2 cellular contexts compared by ENCODE assay signal in genomic region chr7:26899519-26899918, GRCh38.
TF ChIP-seq lines count a peak whose summit lies in the region.

No MANE protein-coding gene starts in this region.

TF ChIP-seq in GM23338, 12 proteins besides CTCF, POLR2A, EP300 and RAD21:
- TF ChIP-seq ZNF462 (CRISPR knock-in tag; IDR thresholded peaks at IDR 0.05) = no peak

TF ChIP-seq in K562, 482 proteins besides CTCF, POLR2A, EP300 and RAD21:
- TF ChIP-seq NFIC (IDR thresholded peaks at IDR 0.05) = peak; percentile 87
- no peak for TF ChIP-seq ZNF274 (IDR thresholded peaks at IDR 0.05; ENCODE audit: borderline replicate concordance, low read depth, low read length)
- TF ChIP-seq NFIX (CRISPR knock-in tag; IDR thresholded peaks at IDR 0.05; ENCODE audit: low read depth) = peak; percentile 80
- no peak for TF ChIP-seq E2F4 (CRISPR knock-in tag; IDR thresholded peaks at IDR 0.05; ENCODE audit: low read depth)
- no peak for TF ChIP-seq ZMIZ1 (IDR thresholded peaks at IDR 0.05; ENCODE audit: low read depth in 2 of 2, low read length in 2 of 2)
TF ChIP-seq in K562: peak in this region for 2.
